ENCODE assay signal across 13 cellular contexts in the genomic region with DNA sequence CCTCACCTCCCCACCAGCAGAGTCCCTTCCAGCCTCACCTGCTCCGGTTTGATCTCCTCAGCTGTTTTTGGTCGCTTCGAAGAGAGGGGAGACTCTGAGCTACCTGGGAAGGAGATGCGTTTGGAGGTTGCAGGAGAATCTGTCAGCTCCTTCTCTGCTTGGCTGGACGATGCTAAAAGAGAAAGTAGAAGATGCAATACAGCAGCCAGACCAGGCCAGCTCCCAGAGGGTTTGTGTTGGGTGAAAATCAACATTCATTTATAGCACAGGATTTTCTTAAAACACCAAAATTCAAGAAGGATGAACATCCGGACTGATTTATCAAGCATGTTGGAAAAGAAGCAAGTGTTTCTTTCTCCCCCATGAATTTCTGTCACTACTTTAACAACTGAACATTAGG.
DNase-seq lines count a peak whose midpoint lies in the region; ATAC-seq and TF ChIP-seq lines count a peak whose summit lies in the region.
"Had no signal": no experiment of that assay in that cellular context is flagged by ENCODE, and none has a peak within 500 bp of the region (broad histone marks: within the 10 kb centered on the region; RNA-seq: fewer than 3 reads in every experiment).

No MANE protein-coding gene starts in this region.

- no peaks in the 10 kb centered on the region for H3K27me3 ChIP-seq in cardiac muscle cell
- H3K27me3 ChIP-seq in right atrium auricular region: no peaks in the 10 kb centered on the region
- H3K27me3 ChIP-seq in adipocyte (replicated peaks; ENCODE audit: control insufficient read depth, insufficient read depth, low read length): no peaks in the 10 kb centered on the region
- no peaks in the 10 kb centered on the region for H3K27me3 ChIP-seq in tibial artery

- TF ChIP-seq CTCF in cardiac muscle cell (IDR thresholded peaks at IDR 0.05; ENCODE audit: low read depth, low read length) (no peak), right atrium auricular region (IDR thresholded peaks at IDR 0.05) (no peak), tibial artery (IDR thresholded peaks at IDR 0.05) (no peak)

- no peaks in the 10 kb centered on the region for H3K36me3 ChIP-seq in cardiac muscle cell
- peaks cover 20% of the 10 kb centered on the region for H3K36me3 ChIP-seq in right atrium auricular region
- peaks cover 6% of the 10 kb centered on the region for H3K36me3 ChIP-seq in adipocyte (ENCODE audit: control insufficient read depth, insufficient read depth, low read length, severe bottlenecking)
- peaks cover 29 to 34% (median 34%) of the 10 kb centered on the region in 3 donors for H3K36me3 ChIP-seq in tibial artery

- H3K4me1 ChIP-seq in cardiac muscle cell (ENCODE audit: low read depth) (peaks cover 16% of the 10 kb centered on the region), right atrium auricular region (peaks cover 0 to 21% of the 10 kb centered on the region in 2 donors), adipocyte (ENCODE audit: control insufficient read depth, insufficient read depth, low read length) (peaks cover 37% of the 10 kb centered on the region), tibial artery (peaks cover 0 to 47% (median 20%) of the 10 kb centered on the region in 4 donors)
- H3K4me1 ChIP-seq: Caco-2, HAP-1 had no signal

- H3K27ac ChIP-seq in cardiac muscle cell (peak overlapping the region; percentile 34), right atrium auricular region (no peak overlapping the region), tibial artery (peak overlapping the region; percentile 0 to 23)
- H3K27ac ChIP-seq: C4-2B, GM23248, HL-60 had no signal

- intact Hi-C loops in left ventricle myocardium superior (cut with micrococcal nuclease) (no loop called here), tibial artery (cut with DNase I; ENCODE audit: low total_unique reads) (no loop called here)

- no peak overlapping the region for H3K9ac ChIP-seq in adipocyte (ENCODE audit: low read length)
- H3K9ac ChIP-seq: GM23248 had no signal

- ATAC-seq in left ventricle myocardium superior: peak; percentile 64

- DNase-seq in cardiac muscle cell (ENCODE audit: low read depth in 1 of 2, low spot score in 1 of 2) (no peak), right atrium auricular region (ENCODE audit: low spot score) (no peak), adipocyte (ENCODE audit: low read depth) (no peak), left ventricle myocardium superior (no peak), tibial artery (no peak), HK-2 (ENCODE audit: unreplicated experiment) (no peak), NCI-H146 (lab: John Stamatoyannopoulos, UW) (no peak)
- DNase-seq: Caco-2; CD4-positive, alpha-beta T cell; GM23248 had no signal

- H3K4me3 ChIP-seq in cardiac muscle cell (no peak overlapping the region), right atrium auricular region (no peak overlapping the region), adipocyte (ENCODE audit: low read length) (peak overlapping the region; percentile 43), tibial artery (no peak overlapping the region)
- H3K4me3 ChIP-seq: GM23248, HAP-1 had no signal

- H3K9me3 ChIP-seq in cardiac muscle cell (ENCODE audit: low read depth) (no peaks in the 10 kb centered on the region), right atrium auricular region (no peaks in the 10 kb centered on the region), adipocyte (ENCODE audit: control insufficient read depth, low read length) (no peaks in the 10 kb centered on the region), tibial artery (no peaks in the 10 kb centered on the region)
- H3K9me3 ChIP-seq: Caco-2, HAP-1 had no signal

Comparison
In these comparisons a context has a peak if more than half of its experiments do, and no peak if none do; other contexts are left out.
1. H3K27ac ChIP-seq: peak in cardiac muscle cell (single experiment) and tibial artery (2 of 2); none in right atrium auricular region (0 of 2).